14 cellular contexts compared by ENCODE assay signal in genomic region chr22:23835773-23836144, GRCh38. TPM values are rescaled to one million over a fixed set of nuclear protein-coding genes. Genes with fewer than 3 reads are reported as not detected.
DNase-seq lines count a peak whose midpoint lies in the region; ATAC-seq and TF ChIP-seq lines count a peak whose summit lies in the region.
"Had no signal": no experiment of that assay in that cellular context is flagged by ENCODE, and none has a peak within 500 bp of the region (broad histone marks: within the 10 kb centered on the region; RNA-seq: fewer than 3 reads in every experiment).

No MANE protein-coding gene starts in this region.

- H3K27me3 ChIP-seq in IMR-90 (ENCODE audit: control insufficient read depth, insufficient read depth, low read length) (no peaks in the 10 kb centered on the region), WERI-Rb-1 (ENCODE audit: insufficient read depth, low read depth, severe bottlenecking) (no peaks in the 10 kb centered on the region)
- H3K27me3 ChIP-seq: thyroid gland had no signal

- H3K9me3 ChIP-seq in IMR-90 (ENCODE audit: control insufficient read depth, insufficient read depth, low read length) (no peaks in the 10 kb centered on the region), WERI-Rb-1 (ENCODE audit: severe bottlenecking) (no peaks in the 10 kb centered on the region)
- H3K9me3 ChIP-seq: thyroid gland had no signal

- H2BK5ac ChIP-seq in IMR-90 (ENCODE audit: low read depth, low read length, poor library complexity, severe bottlenecking) = no peak overlapping the region

- no peak overlapping the region for H3K14ac ChIP-seq in IMR-90 (replicated peaks; ENCODE audit: low read depth, low read length)

- TF ChIP-seq RAD21 in IMR-90 (IDR thresholded peaks at IDR 0.05; ENCODE audit: low read length) = no peak

- H3K4me1 ChIP-seq in IMR-90 (ENCODE audit: control insufficient read depth, insufficient read depth, low read length) = peaks cover 2% of the 10 kb centered on the region

- no peak overlapping the region for H3K18ac ChIP-seq in IMR-90 (ENCODE audit: low read depth, low read length)

- DNase-seq in IMR-90 (no peak), WERI-Rb-1 (no peak), iris pigment epithelial cell (ENCODE audit: low read depth) (peak; percentile 8), COLO829 (ENCODE audit: low spot score) (no peak), NCI-H187 (lab: John Stamatoyannopoulos, UW) (no peak), amniotic stem cell (lab: John Stamatoyannopoulos, UW) (no peak)
- DNase-seq in stimulated activated effector memory CD8-positive, alpha-beta T cell treated with anti-CD3 and anti-CD28 coated beads, Interleukin-12 subunit alpha, Interleukin-12 subunit beta, amount 100 ng/mL, for 72 hours (ENCODE audit: low spot score in 2 of 2) = no peak
- DNase-seq: activated CD4-positive, alpha-beta T cell treated with anti-CD3 and anti-CD28 coated beads, Interleukin-2, amount 50 U/mL, for 48 hours; activated naive CD8-positive, alpha-beta T cell treated with anti-CD3 and anti-CD28 coated beads, Interleukin-2, amount 50 U/mL, for 24 hours; COR-L47; dermis blood vessel endothelial cell; NCI-H2171 treated with DMSO at 0.1 percent for 48 hours; retina; thyroid gland had no signal

- TF ChIP-seq POLR2A in IMR-90 (IDR thresholded peaks at IDR 0.05; ENCODE audit: low read depth, low read length) = no peak

- H2AFZ ChIP-seq in IMR-90 (replicated peaks; ENCODE audit: low read length, poor library complexity) = peak overlapping the region; percentile 56

- H3K4ac ChIP-seq in IMR-90 (ENCODE audit: low read depth, low read length) = no peak overlapping the region

- peaks cover 29% of the 10 kb centered on the region for H3K4me1 Mint-ChIP-seq in stimulated activated effector memory CD8-positive, alpha-beta T cell treated with anti-CD3 and anti-CD28 coated beads, Interleukin-12 subunit alpha, Interleukin-12 subunit beta, amount 100 ng/mL, for 72 hours

- H3K23ac ChIP-seq in IMR-90 (ENCODE audit: low read depth, low read length) = no peak overlapping the region

- POLR2A ChIA-PET in IMR-90 (lab: Charles Lee; ENCODE audit: unreplicated experiment) = no interaction called here

- WGBS in IMR-90 (ENCODE audit: extremely low coverage in 2 of 2, insufficient read length in 1 of 2), 2 experiments = 90% methylated on average over 4 of the region's 9 CpGs; no CpG with 5 or more reads in 1 of the 2 experiments

- BruUV-seq in IMR-90 (replicated peaks; lab: Mats Ljungman, UMichigan) = no TSS peak

- H4K91ac ChIP-seq in IMR-90 (ENCODE audit: insufficient read depth, low read depth, low read length) = no peak overlapping the region

- CTCF ChIA-PET in IMR-90 (lab: Yijun Ruan, JAX) = no interaction called here

- H3K36me3 ChIP-seq in IMR-90 (ENCODE audit: control insufficient read depth, insufficient read depth, low read length) (peaks cover 48% of the 10 kb centered on the region), WERI-Rb-1 (peaks cover 65% of the 10 kb centered on the region)

- dilution Hi-C loops in IMR-90 (cut with HindIII; ENCODE audit: low sequenced_read_pairs, unreplicated experiment) = no loop called here

- no peak overlapping the region for H3K4me3 Mint-ChIP-seq in stimulated activated effector memory CD8-positive, alpha-beta T cell treated with anti-CD3 and anti-CD28 coated beads, Interleukin-12 subunit alpha, Interleukin-12 subunit beta, amount 100 ng/mL, for 72 hours

- H3K4me3 ChIP-seq in IMR-90 (ENCODE audit: insufficient read depth, low read depth, low read length) (no peak overlapping the region), WERI-Rb-1 (ENCODE audit: low read depth, low read length) (no peak overlapping the region)
- H3K4me3 ChIP-seq: thyroid gland had no signal

- H3K27ac ChIP-seq in IMR-90 (ENCODE audit: insufficient read depth, low read length) = no peak overlapping the region
- H3K27ac ChIP-seq in WERI-Rb-1 = peak overlapping the region; percentile 64
- H3K27ac ChIP-seq: thyroid gland had no signal

- no peak overlapping the region for H3K9ac ChIP-seq in IMR-90 (ENCODE audit: low read depth, low read length)

- H4K8ac ChIP-seq in IMR-90 (ENCODE audit: low read depth in 2 of 2, low read length in 2 of 2) = no peak overlapping the region

- peaks cover 5% of the 10 kb centered on the region; the same call in 1 of the 2 replicates for H3K9me1 ChIP-seq in IMR-90 (ENCODE audit: insufficient read depth, low read length)

- H3K9me3 Mint-ChIP-seq in stimulated activated effector memory CD8-positive, alpha-beta T cell treated with anti-CD3 and anti-CD28 coated beads, Interleukin-12 subunit alpha, Interleukin-12 subunit beta, amount 100 ng/mL, for 72 hours = no peaks in the 10 kb centered on the region
- H3K9me3 Mint-ChIP-seq: activated naive CD8-positive, alpha-beta T cell treated with anti-CD3 and anti-CD28 coated beads, Interleukin-2, amount 50 U/mL, for 24 hours had no signal

- no peak overlapping the region for H2BK15ac ChIP-seq in IMR-90 (ENCODE audit: low read depth, low read length)

- peaks cover 32% of the 10 kb centered on the region for H4K20me1 ChIP-seq in IMR-90 (ENCODE audit: insufficient read depth, low read length)

- no peak overlapping the region for H2BK20ac ChIP-seq in IMR-90 (ENCODE audit: low read depth, low read length)

- no peak overlapping the region for H2AK9ac ChIP-seq in IMR-90 (replicated peaks; ENCODE audit: low read depth, low read length, poor library complexity)

- H2BK120ac ChIP-seq in IMR-90 (ENCODE audit: low read depth, low read length) = no peak overlapping the region

- TF ChIP-seq CTCF in IMR-90 (conservative IDR thresholded peaks at IDR 0.05; ENCODE audit: low read depth, low read length) (no peak), WERI-Rb-1 (IDR thresholded peaks at IDR 0.05; ENCODE audit: low read depth, low read length) (no peak)

- in situ Hi-C loops in IMR-90 (cut with MboI; ENCODE audit: low sequenced_read_pairs) = no loop called here

- H4K5ac ChIP-seq in IMR-90 (ENCODE audit: low read depth, low read length) = no peak overlapping the region

- H3K27ac Mint-ChIP-seq in stimulated activated effector memory CD8-positive, alpha-beta T cell treated with anti-CD3 and anti-CD28 coated beads, Interleukin-12 subunit alpha, Interleukin-12 subunit beta, amount 100 ng/mL, for 72 hours = peak overlapping the region; percentile 75
- H3K27ac Mint-ChIP-seq: activated naive CD8-positive, alpha-beta T cell treated with anti-CD3 and anti-CD28 coated beads, Interleukin-2, amount 50 U/mL, for 24 hours had no signal

- no peak overlapping the region for H3K56ac ChIP-seq in IMR-90 (ENCODE audit: extremely low read depth, insufficient read depth, low read length)

- H3K4me2 ChIP-seq in IMR-90 (ENCODE audit: low read depth, low read length) = no peak overlapping the region

- ATAC-seq in IMR-90 (ENCODE audit: low read depth) = no peak
- ATAC-seq in stimulated activated effector memory CD8-positive, alpha-beta T cell treated with anti-CD3 and anti-CD28 coated beads, Interleukin-12 subunit alpha, Interleukin-12 subunit beta, amount 100 ng/mL, for 72 hours = no peak
- ATAC-seq: activated naive CD8-positive, alpha-beta T cell treated with anti-CD3 and anti-CD28 coated beads, Interleukin-2, amount 50 U/mL, for 24 hours had no signal

- intact Hi-C loops in IMR-90 (cut with micrococcal nuclease) = no loop called here

- H3K36me3 Mint-ChIP-seq in stimulated activated effector memory CD8-positive, alpha-beta T cell treated with anti-CD3 and anti-CD28 coated beads, Interleukin-12 subunit alpha, Interleukin-12 subunit beta, amount 100 ng/mL, for 72 hours = peaks cover 49% of the 10 kb centered on the region

- H2AK5ac ChIP-seq in IMR-90 (ENCODE audit: low read depth, low read length) = no peak overlapping the region

- H3K79me1 ChIP-seq in IMR-90 (ENCODE audit: low read depth in 1 of 2, low read length in 2 of 2) = peaks cover 3 to 32% of the 10 kb centered on the region in 2 experiments; a peak in 3 of 4 replicates

TF ChIP-seq in IMR-90, 13 proteins besides CTCF, POLR2A, EP300 and RAD21:
- TF ChIP-seq CHD1 (IDR thresholded peaks at IDR 0.05; ENCODE audit: low read depth, low read length) (no peak), MXI1 (IDR thresholded peaks at IDR 0.05; ENCODE audit: borderline replicate concordance, low read depth, low read length) (no peak), CEBPB (IDR thresholded peaks at IDR 0.05; ENCODE audit: low read depth, low read length) (no peak), BHLHE40 (IDR thresholded peaks at IDR 0.05; ENCODE audit: low read depth, low read length) (no peak), RFX5 (IDR thresholded peaks at IDR 0.05; ENCODE audit: low read depth, low read length) (no peak)

RNA-seq across cellular contexts. Expression of gene DERL3, which starts 3.0 kb away (rescaled TPM):
- total RNA-seq in IMR-90 (2012; rRNA removed) = under 0.01 and 0.18 TPM in 2 replicates
- 0.50 and 0.62 TPM in 2 replicates for polyA plus RNA-seq in IMR-90 (2012; rRNA removed)
- 0.41 and 0.49 TPM in 2 replicates for polyA plus RNA-seq in IMR-90 (2012; cell fraction: cytosol; rRNA removed)
- polyA plus RNA-seq in IMR-90 (2012; cell fraction: nucleus; rRNA removed; ENCODE audit: low replicate concordance) = 0.96 and 2.2 TPM in 2 replicates

RNA-seq across cellular contexts. Expression of gene SLC2A11, which starts 21.9 kb away (rescaled TPM):
- total RNA-seq in IMR-90 (2012; rRNA removed) = 2.8 and 3.2 TPM in 2 replicates
- 6.6 and 8.7 TPM in 2 replicates for polyA plus RNA-seq in IMR-90 (2012; rRNA removed)
- 7.6 and 10.2 TPM in 2 replicates for polyA plus RNA-seq in IMR-90 (2012; cell fraction: cytosol; rRNA removed)
- 38.2 and 42.7 TPM in 2 replicates for polyA plus RNA-seq in IMR-90 (2012; cell fraction: nucleus; rRNA removed; ENCODE audit: low replicate concordance)

RNA-seq across cellular contexts. Expression of gene SMARCB1, which starts 49.0 kb away (rescaled TPM):
- total RNA-seq in IMR-90 (2012; rRNA removed) = 97.5 and 110 TPM in 2 replicates
- 157 and 159 TPM in 2 replicates for polyA plus RNA-seq in IMR-90 (2012; rRNA removed)
- 143 and 158 TPM in 2 replicates for polyA plus RNA-seq in IMR-90 (2012; cell fraction: cytosol; rRNA removed)
- polyA plus RNA-seq in IMR-90 (2012; cell fraction: nucleus; rRNA removed; ENCODE audit: low replicate concordance) = 79.7 and 79.9 TPM in 2 replicates

RNA-seq across cellular contexts. Expression of gene MIF, which starts 58.4 kb away (rescaled TPM):
- 123 and 125 TPM in 2 replicates for total RNA-seq in IMR-90 (2012; rRNA removed)
- 530 and 798 TPM in 2 replicates for polyA plus RNA-seq in IMR-90 (2012; rRNA removed)
- polyA plus RNA-seq in IMR-90 (2012; cell fraction: cytosol; rRNA removed) = 412 and 1,658 TPM in 2 replicates
- 299 and 621 TPM in 2 replicates for polyA plus RNA-seq in IMR-90 (2012; cell fraction: nucleus; rRNA removed; ENCODE audit: low replicate concordance)
